12 cellular contexts compared by ENCODE assay signal in the genomic region with DNA sequence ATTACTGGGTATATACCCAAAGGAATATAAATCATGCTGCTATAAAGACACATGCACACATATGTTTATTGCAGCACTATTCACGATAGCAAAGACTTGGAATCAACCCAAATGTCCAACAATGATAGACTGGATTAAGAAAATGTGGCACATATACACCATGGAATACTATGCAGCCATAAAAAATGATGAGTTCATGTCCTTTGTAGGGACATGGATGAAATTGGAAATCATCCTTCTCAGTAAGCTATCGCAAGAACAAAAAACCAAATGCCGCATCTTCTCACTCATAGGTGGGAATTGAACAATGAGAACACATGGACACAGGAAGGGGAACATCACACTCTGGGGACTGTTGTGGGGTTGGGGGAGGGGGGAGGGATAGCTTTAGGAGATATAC. TPM values are rescaled to one million over a fixed set of nuclear protein-coding genes. Genes with fewer than 3 reads are reported as not detected.
DNase-seq lines count a peak whose midpoint lies in the region; ATAC-seq and TF ChIP-seq lines count a peak whose summit lies in the region.
"Not testable (repeated sequence)": the region's sequence is repeated elsewhere in the genome, so short reads cannot be mapped to it uniquely, and the experiment has no call there.
"Had no signal": no experiment of that assay in that cellular context is flagged by ENCODE, and none has a peak within 500 bp of the region (broad histone marks: within the 10 kb centered on the region; RNA-seq: fewer than 3 reads in every experiment).

No MANE protein-coding gene starts in this region.

- not testable (repeated sequence) for ATAC-seq in SK-N-SH treated with all-trans-retinoic acid at 6 μM for 48 hours, T-helper 17 cell

- POLR2A ChIA-PET in HEK293 (lab: Yijun Ruan, JAX): not testable (repeated sequence)

- H3K36me3 ChIP-seq in HEK293 (ENCODE audit: control insufficient read depth in 2 of 2, insufficient read depth in 1 of 2, low read length in 2 of 2): not testable (repeated sequence)

- not testable (repeated sequence) for H3K4me1 Mint-ChIP-seq in T-helper 17 cell

- not testable (repeated sequence) for H3K4me1 ChIP-seq in HEK293 (ENCODE audit: control insufficient read depth, insufficient read depth, low read length)

- DNase-seq in T-helper 17 cell: not testable (repeated sequence)

- H3K4me3 ChIP-seq in HEK293 (ENCODE audit: low read depth, low read length): not testable (repeated sequence)

- CTCF ChIA-PET in HEK293 (lab: Yijun Ruan, JAX): not testable (repeated sequence)

- not testable (repeated sequence) for H3K9me3 ChIP-seq in HEK293 (ENCODE audit: control insufficient read depth, insufficient read depth, low read depth, low read length); T-helper 17 cell (ENCODE audit: control insufficient read depth, low read length, poor library complexity, severe bottlenecking)

- H3K27me3 Mint-ChIP-seq in T-helper 17 cell: not testable (repeated sequence)

- TF ChIP-seq CTCF in HEK293 (tag by site-specific recombination; IDR thresholded peaks at IDR 0.05): not testable (repeated sequence)

- not testable (repeated sequence) for H3K27ac Mint-ChIP-seq in T-helper 17 cell

- H3K36me3 Mint-ChIP-seq in T-helper 17 cell (ENCODE audit: low read depth): not testable (repeated sequence)

- H3K27ac ChIP-seq in HEK293 (ENCODE audit: extremely low read depth, low read depth, low read length): not testable (repeated sequence)

- H3K4me3 Mint-ChIP-seq in T-helper 17 cell: peak overlapping the region; percentile 37

TF ChIP-seq in HEK293, 187 proteins besides CTCF, POLR2A, EP300 and RAD21:
- TF ChIP-seq, protein P1, sequence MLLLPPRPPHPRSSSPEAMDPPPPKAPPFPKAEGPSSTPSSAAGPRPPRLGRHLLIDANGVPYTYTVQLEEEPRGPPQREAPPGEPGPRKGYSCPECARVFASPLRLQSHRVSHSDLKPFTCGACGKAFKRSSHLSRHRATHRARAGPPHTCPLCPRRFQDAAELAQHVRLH (tag by site-specific recombination; IDR thresholded peaks at IDR 0.05): peak; percentile 21; the same call in 1 of the 2 replicates
- TF ChIP-seq ZNF146 (tag by site-specific recombination; IDR thresholded peaks at IDR 0.05): peak; percentile 90

TF ChIP-seq in SK-N-SH treated with all-trans-retinoic acid at 6 μM for 48 hours, 23 proteins besides CTCF, POLR2A, EP300 and RAD21:
- 0 out of 2 replicates have a peak, but pooled peaks have one; percentile 15 for TF ChIP-seq ZNF8 (CRISPR knock-in tag; IDR thresholded peaks at IDR 0.05)

RNA-seq across cellular contexts. Expression of a gene that starts 25.0 kb away (rescaled TPM):
- total RNA-seq in T-helper 17 cell: not detected
- total RNA-seq: A172; B cell; Caco-2; Calu3; CD4-positive, alpha-beta memory T cell; CD4-positive, alpha-beta T cell; CD4-positive, CD25-positive, alpha-beta regulatory T cell; CD8-positive, alpha-beta memory T cell; CD8-positive, alpha-beta T cell had no signal

RNA-seq across cellular contexts. Expression of a gene that starts 59.5 kb away (rescaled TPM):
- 10 to 100 TPM; 32.7 to 36.3 TPM for total RNA-seq in T-helper 17 cell
